ENCODE assay signal across 8 cellular contexts in the genomic region with DNA sequence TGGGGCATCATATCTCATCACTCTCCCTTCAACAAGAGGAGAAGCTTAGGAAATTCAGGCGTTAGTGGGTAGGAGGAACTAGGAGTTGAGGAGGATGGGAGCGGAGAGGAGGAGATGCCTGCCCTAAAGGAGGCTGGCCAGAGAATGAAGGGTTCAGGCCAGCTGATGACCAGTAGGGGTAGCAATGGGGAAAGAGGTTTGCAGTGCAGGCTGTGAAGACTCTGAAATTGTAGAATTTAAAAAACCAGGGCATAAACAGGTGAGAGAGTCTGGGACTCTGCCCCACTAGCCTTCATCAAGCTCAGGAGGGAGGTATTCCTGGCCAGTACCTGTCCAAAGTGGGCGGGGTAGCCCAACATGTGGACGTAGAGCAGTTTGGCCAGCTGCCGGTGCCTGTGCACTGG. TPM values are rescaled to one million over a fixed set of nuclear protein-coding genes. Genes with fewer than 3 reads are reported as not detected.
A peak's percentile ranks its signal among the peaks of the same experiment; 100 is the strongest.
DNase-seq lines count a peak whose midpoint lies in the region; ATAC-seq and TF ChIP-seq lines count a peak whose summit lies in the region.

No MANE protein-coding gene starts in this region.

- H2BK12ac ChIP-seq in trophoblast cell (ENCODE audit: low read length) = no peak overlapping the region

- peak overlapping the region; percentile 87 for H4K12ac ChIP-seq in trophoblast cell (ENCODE audit: low read depth, low read length)

- H3K14ac ChIP-seq in trophoblast cell (ENCODE audit: low read length) = peak overlapping the region; percentile 91

- H2AFZ ChIP-seq in trophoblast cell (ENCODE audit: insufficient read depth, low read length, poor library complexity) = peak overlapping the region; percentile 68

- peak overlapping the region; percentile 98 for H3K4me2 ChIP-seq in trophoblast cell (ENCODE audit: low read length)

- peaks cover 5% of the 10 kb centered on the region for H3K79me2 ChIP-seq in trophoblast cell (ENCODE audit: control insufficient read depth, insufficient read depth, low read length, poor library complexity)

- TF ChIP-seq CTCF in BJ (IDR thresholded peaks at IDR 0.05; ENCODE audit: insufficient read depth, low read depth, low read length) = peak; percentile 37
- peak; percentile 36 for TF ChIP-seq CTCF in fibroblast of pulmonary artery (IDR thresholded peaks at IDR 0.05; ENCODE audit: low read length, missing control alignments)

- H3K9ac ChIP-seq in SK-N-MC (ENCODE audit: insufficient read length) = peak overlapping the region; percentile 76
- peak overlapping the region; percentile 85 for H3K9ac ChIP-seq in trophoblast cell (ENCODE audit: low read length)

- DNase-seq in BJ (ENCODE audit: low read depth) (no peak), SK-N-MC (ENCODE audit: low read depth, low spot score) (no peak), fibroblast of pulmonary artery (ENCODE audit: low read depth) (peak; percentile 22), trophoblast cell (no peak), globus pallidus (ENCODE audit: low spot score) (no peak), ureter (ENCODE audit: low spot score) (no peak), medulla oblongata (ENCODE audit: extremely low spot score) (no peak)

- ATAC-seq in GM21447 (IDR thresholded peaks at IDR 0.05; ENCODE audit: unreplicated experiment) = peak; percentile 8

- peak overlapping the region; percentile 83 for H4K8ac ChIP-seq in trophoblast cell (ENCODE audit: low read depth, low read length)

- H3K36me3 ChIP-seq in BJ (ENCODE audit: control insufficient read depth, insufficient read depth, low read length) = peaks cover 3% of the 10 kb centered on the region
- H3K36me3 ChIP-seq in SK-N-MC (ENCODE audit: insufficient read depth, low read length) = peaks cover 3% of the 10 kb centered on the region; the same call in 1 of the 2 replicates
- peaks cover 39 to 40% of the 10 kb centered on the region in 2 experiments for H3K36me3 ChIP-seq in trophoblast cell (ENCODE audit: control insufficient read depth in 1 of 2, insufficient read depth in 2 of 2, low read length in 2 of 2)

- peak overlapping the region; percentile 63 for H3K18ac ChIP-seq in trophoblast cell (ENCODE audit: low read length)

- peaks cover 2% of the 10 kb centered on the region for H3K27me3 ChIP-seq in BJ (ENCODE audit: control insufficient read depth, insufficient read depth, low read length)
- no peaks in the 10 kb centered on the region for H3K27me3 ChIP-seq in trophoblast cell (ENCODE audit: insufficient read depth, low read length)

- H3K23ac ChIP-seq in trophoblast cell (ENCODE audit: low read length) = no peak overlapping the region

- no CpG with 5 or more reads among the region's 5 CpGs for WGBS in trophoblast cell (ENCODE audit: extremely low coverage, insufficient coverage, insufficient read length)

- H3K4ac ChIP-seq in trophoblast cell (ENCODE audit: low read depth, low read length) = peak overlapping the region; percentile 54

- no peak overlapping the region for H3K27ac ChIP-seq in SK-N-MC
- H3K27ac ChIP-seq in trophoblast cell (ENCODE audit: low read depth, low read length) = no peak overlapping the region

- POLR2A ChIA-PET in BJ (lab: Charles Lee) = no interaction called here

- H2AK5ac ChIP-seq in trophoblast cell (ENCODE audit: low read length) = peak overlapping the region; percentile 55

- peak overlapping the region; percentile 58 for H4K91ac ChIP-seq in trophoblast cell (ENCODE audit: low read depth, low read length)

- no peaks in the 10 kb centered on the region for H3K9me3 ChIP-seq in SK-N-MC (ENCODE audit: low read depth, low read length)
- peaks cover 7% of the 10 kb centered on the region for H3K9me3 ChIP-seq in trophoblast cell (ENCODE audit: insufficient read depth, low read depth, low read length)

- CTCF ChIA-PET in BJ (lab: Yijun Ruan, JAX) = interaction anchor here (1.3 to 16.8 kb wide), 4 partner anchors 7 to 344 kb away, joined by 3 to 479 read pairs (median 4); a partner anchor contains a TSS

- H3K4me3 ChIP-seq in BJ (ENCODE audit: low read depth, low read length) (peak overlapping the region; percentile 52), SK-N-MC (peak overlapping the region; percentile 97), fibroblast of pulmonary artery (replicated peaks; ENCODE audit: low read depth, low read length) (peak overlapping the region; percentile 74), trophoblast cell (ENCODE audit: low read depth, low read length) (peak overlapping the region; percentile 81)

- H2BK120ac ChIP-seq in trophoblast cell (ENCODE audit: insufficient read depth, low read length, poor library complexity) = peak overlapping the region; percentile 24

- H2BK5ac ChIP-seq in trophoblast cell (ENCODE audit: low read depth, low read length, poor library complexity) = peak overlapping the region; percentile 18

- peaks cover 5 to 11% of the 10 kb centered on the region in 2 experiments for H3K4me1 ChIP-seq in trophoblast cell (ENCODE audit: control insufficient read depth in 1 of 2, insufficient read depth in 2 of 2, low read length in 2 of 2)

- H3K79me1 ChIP-seq in trophoblast cell (ENCODE audit: low read length) = peaks cover 7% of the 10 kb centered on the region

RNA-seq across cellular contexts. Expression of a gene that starts 0.8 kb away (rescaled TPM):
- 33.3 and 54.5 TPM in 2 replicates for polyA plus RNA-seq in BJ (2011; rRNA removed)
- polyA minus RNA-seq in BJ (2011; rRNA and poly(A)+ RNA removed) = 32.1 and 48.5 TPM in 2 replicates
- polyA plus RNA-seq in trophoblast cell (2013) = 91.9 and 92.6 TPM in 2 replicates
- 248 TPM for total RNA-seq in ureter

RNA-seq across cellular contexts. Expression of a gene that starts 10.7 kb away (rescaled TPM):
- 8.1 and 14.2 TPM in 2 replicates for polyA plus RNA-seq in BJ (2011; rRNA removed)
- 6.7 and 12.1 TPM in 2 replicates for polyA minus RNA-seq in BJ (2011; rRNA and poly(A)+ RNA removed)
- 2.4 and 2.5 TPM in 2 replicates for polyA plus RNA-seq in trophoblast cell (2013)
- total RNA-seq in ureter = 20.2 TPM

RNA-seq across cellular contexts. Expression of a gene that starts 11.8 kb away (rescaled TPM):
- polyA plus RNA-seq in BJ (2011; rRNA removed) = not detected in 2 replicates
- not detected in 2 replicates for polyA minus RNA-seq in BJ (2011; rRNA and poly(A)+ RNA removed)
- polyA plus RNA-seq in trophoblast cell (2013) = 0.03 TPM in 1 of 2 replicates, not detected in the other
- total RNA-seq in ureter = 5.3 TPM

RNA-seq across cellular contexts. Expression of a gene that starts 15.2 kb away (rescaled TPM):
- 0.28 and 0.32 TPM in 2 replicates for polyA plus RNA-seq in BJ (2011; rRNA removed)
- polyA minus RNA-seq in BJ (2011; rRNA and poly(A)+ RNA removed) = 1.4 and 1.9 TPM in 2 replicates
- 1.1 and 1.2 TPM in 2 replicates for polyA plus RNA-seq in trophoblast cell (2013)
- 2.8 TPM for total RNA-seq in ureter
